8 cellular contexts compared by ENCODE assay signal in the genomic region with DNA sequence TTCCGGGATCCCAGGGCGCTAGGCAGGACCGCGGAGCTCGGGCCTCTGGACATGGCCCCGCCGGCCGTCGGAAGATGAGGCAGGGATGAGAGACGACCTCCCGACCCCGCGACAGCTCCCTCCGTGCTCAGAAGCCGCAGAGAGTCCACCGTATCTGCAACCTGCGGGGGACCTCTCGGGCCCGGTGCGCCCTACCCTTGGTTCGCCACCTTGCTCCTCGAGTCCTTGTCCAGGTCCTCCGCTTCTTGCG. TPM values are rescaled to one million over a fixed set of nuclear protein-coding genes. Genes with fewer than 3 reads are reported as not detected.
DNase-seq lines count a peak whose midpoint lies in the region; ATAC-seq, FAIRE-seq and TF ChIP-seq lines count a peak whose summit lies in the region.

No MANE protein-coding gene starts in this region.

- no peaks in the 10 kb centered on the region for H3K9me3 ChIP-seq in CD8-positive, alpha-beta memory T cell (ENCODE audit: low read length)
- H3K9me3 ChIP-seq in mammary epithelial cell (replicated peaks; ENCODE audit: insufficient read depth, low read length) = no peaks in the 10 kb centered on the region

- H3K4me3 ChIP-seq in CD8-positive, alpha-beta memory T cell (ENCODE audit: low read length) = peak overlapping the region; percentile 100
- H3K4me3 ChIP-seq in HL-60 (replicated peaks; ENCODE audit: insufficient read depth, low read length) = peak overlapping the region; percentile 88
- H3K4me3 ChIP-seq in mammary epithelial cell (replicated peaks in 1 of 3; ENCODE audit: insufficient read depth in 1 of 3, low read depth in 2 of 3, low read length in 3 of 3) = peak overlapping the region; percentile 57 to 78 (median 62)

- in situ Hi-C loops in mammary epithelial cell (cut with MboI; ENCODE audit: low sequenced_read_pairs in 2 of 2) = no loop called here

- 3% methylated on average over 8 of the region's 24 CpGs for WGBS in mammary epithelial cell (ENCODE audit: low coverage, missing lambda C conversion rate)

- H3K79me2 ChIP-seq in mammary epithelial cell (ENCODE audit: insufficient read depth, low read length) = peaks cover 43% of the 10 kb centered on the region

- no peak for DNase-seq in CD8-positive, alpha-beta memory T cell
- DNase-seq in HL-60 (ENCODE audit: low read depth in 1 of 2, low spot score in 1 of 2) (no peak), mammary epithelial cell (no peak), lung microvascular endothelial cell (ENCODE audit: low read depth in 2 of 2) (peak; percentile 39 to 44), urothelium cell line (ENCODE audit: low spot score) (peak; percentile 21), AML-193 (lab: John Stamatoyannopoulos, UW) (no peak), globus pallidus (ENCODE audit: low spot score) (no peak)

- peak overlapping the region; percentile 68 to 99 (median 90) for H3K27ac Mint-ChIP-seq in CD8-positive, alpha-beta memory T cell

- no peaks in the 10 kb centered on the region for H3K27me3 Mint-ChIP-seq in CD8-positive, alpha-beta memory T cell

- TF ChIP-seq CTCF in HL-60 (IDR thresholded peaks at IDR 0.05; ENCODE audit: insufficient read depth, low read length) = no peak
- TF ChIP-seq CTCF in mammary epithelial cell (conservative IDR thresholded peaks at IDR 0.05 in 1 of 2, IDR thresholded peaks at IDR 0.05 in 1 of 2; ENCODE audit: extremely low read depth in 1 of 2, insufficient read depth in 1 of 2, low read depth in 1 of 2, low read length in 2 of 2) = no peak

- peaks cover 57 to 70% (median 59%) of the 10 kb centered on the region in 3 donors for H3K4me1 Mint-ChIP-seq in CD8-positive, alpha-beta memory T cell

- H3K4me2 ChIP-seq in mammary epithelial cell (ENCODE audit: insufficient read depth, low read depth, low read length) = peak overlapping the region; percentile 93

- peaks cover 35% of the 10 kb centered on the region for H3K4me1 ChIP-seq in CD8-positive, alpha-beta memory T cell (ENCODE audit: insufficient read depth, low read length)
- peaks cover 30% of the 10 kb centered on the region for H3K4me1 ChIP-seq in mammary epithelial cell (ENCODE audit: insufficient read depth, low read length)

- no peak for FAIRE-seq in urothelium cell line (lab: Jason Lieb, UNC)

- peak overlapping the region; percentile 97 for H3K27ac ChIP-seq in CD8-positive, alpha-beta memory T cell (ENCODE audit: low read depth, low read length)
- peak overlapping the region; percentile 95 for H3K27ac ChIP-seq in HL-60 (replicated peaks)
- peak overlapping the region; percentile 66 for H3K27ac ChIP-seq in mammary epithelial cell (ENCODE audit: insufficient read depth, low read depth, low read length)

- H4K20me1 ChIP-seq in mammary epithelial cell (ENCODE audit: insufficient read depth, low read length) = no peaks in the 10 kb centered on the region

- dilution Hi-C loops in mammary epithelial cell (cut with HindIII; ENCODE audit: low sequenced_read_pairs) = no loop called here

- peak; percentile 33 for ATAC-seq in GM21423 (IDR thresholded peaks at IDR 0.05; ENCODE audit: unreplicated experiment)

- CTCF ChIA-PET in CD8-positive, alpha-beta memory T cell (lab: Charles Lee) = interaction anchor here (0.8 to 3.8 kb wide), 6 partner anchors 8 to 198 kb away, joined by 3 to 29 read pairs (median 3); a partner anchor contains a TSS
- CTCF ChIA-PET in mammary epithelial cell (lab: Charles Lee; ENCODE audit: low non-redundant PET) = interaction anchor here (0.6 to 0.7 kb wide), 3 partner anchors 156 to 1208 kb away, joined by 3 to 11 read pairs (median 5); no protein-coding TSS in a partner anchor

- H3K9ac ChIP-seq in mammary epithelial cell (ENCODE audit: insufficient read depth, low read length) = peak overlapping the region; percentile 70

- H3K27me3 ChIP-seq in CD8-positive, alpha-beta memory T cell (ENCODE audit: insufficient read depth, low read length, poor library complexity, severe bottlenecking) = no peaks in the 10 kb centered on the region
- no peaks in the 10 kb centered on the region for H3K27me3 ChIP-seq in HL-60 (ENCODE audit: insufficient read depth, poor library complexity, severe bottlenecking)
- H3K27me3 ChIP-seq in mammary epithelial cell (ENCODE audit: insufficient read depth, low read length) = no peaks in the 10 kb centered on the region

- intact Hi-C loops in mammary epithelial cell (cut with micrococcal nuclease) = loop anchor here (1.0 to 10.0 kb wide), 2 partner anchors 157 to 1315 kb away; a partner anchor contains a TSS

- H3K36me3 ChIP-seq in CD8-positive, alpha-beta memory T cell (ENCODE audit: insufficient read depth, low read length) = peaks cover 17% of the 10 kb centered on the region
- H3K36me3 ChIP-seq in mammary epithelial cell (ENCODE audit: insufficient read depth, low read length) = peaks cover 11% of the 10 kb centered on the region

- BruUV-seq in mammary epithelial cell (replicated peaks; lab: Mats Ljungman, UMichigan) = no TSS peak

- peaks cover 0 to 41% (median 12%) of the 10 kb centered on the region in 3 donors for H3K36me3 Mint-ChIP-seq in CD8-positive, alpha-beta memory T cell

- POLR2A ChIA-PET in CD8-positive, alpha-beta memory T cell (lab: Charles Lee) = interaction anchor here (0.6 to 1.3 kb wide), 6 partner anchors 8 to 1291 kb away, joined by 3 to 4 read pairs (median 3); no protein-coding TSS in a partner anchor

- H3K9me3 Mint-ChIP-seq in CD8-positive, alpha-beta memory T cell = no peaks in the 10 kb centered on the region

- H2AFZ ChIP-seq in mammary epithelial cell (ENCODE audit: low read depth, low read length) = peak overlapping the region; percentile 93

- peak overlapping the region; percentile 91 to 99 (median 98) for H3K4me3 Mint-ChIP-seq in CD8-positive, alpha-beta memory T cell

RNA-seq across cellular contexts. Expression of a gene that starts 0.3 kb away (rescaled TPM):
- 1 to 10 TPM; 6.7 TPM for total RNA-seq in CD8-positive, alpha-beta memory T cell
- 3.3 TPM for polyA plus RNA-seq in CD8-positive, alpha-beta memory T cell
- 1 to 10 TPM; 6.4 to 6.8 TPM for total RNA-seq in mammary epithelial cell
- 2.8 TPM for polyA plus RNA-seq in mammary epithelial cell
- 5.4 TPM for polyA minus RNA-seq in mammary epithelial cell
- total RNA-seq in lung microvascular endothelial cell = 4.8 and 7.1 TPM in 2 replicates

RNA-seq across cellular contexts. Expression of a gene that starts 0.4 kb away (rescaled TPM):
- 10 to 100 TPM; 35.9 to 39.3 TPM for total RNA-seq in CD8-positive, alpha-beta memory T cell
- polyA plus RNA-seq in CD8-positive, alpha-beta memory T cell = 32.2 TPM
- total RNA-seq in mammary epithelial cell = 10 to 100 TPM in 1 of 2 donors, 1 to 10 TPM in 1; 6.8 to 13.7 TPM
- 7.0 TPM for polyA plus RNA-seq in mammary epithelial cell
- 12.0 TPM for polyA minus RNA-seq in mammary epithelial cell
- 2.2 and 2.4 TPM in 2 replicates for total RNA-seq in lung microvascular endothelial cell

RNA-seq across cellular contexts. Expression of a gene that starts 6.4 kb away (rescaled TPM):
- total RNA-seq in CD8-positive, alpha-beta memory T cell = 1 to 10 TPM; 3.4 to 3.8 TPM
- 2.3 TPM for polyA plus RNA-seq in CD8-positive, alpha-beta memory T cell
- total RNA-seq in mammary epithelial cell (1 to 10 TPM in 1 of 2 donors, under 1 TPM in 1; 0.94 to 2.3 TPM), lung microvascular endothelial cell (0.44 and 1.2 TPM in 2 replicates)
- 0.24 TPM for polyA plus RNA-seq in mammary epithelial cell
- polyA minus RNA-seq in mammary epithelial cell = not detected

RNA-seq across cellular contexts. Expression of a gene that starts 18.4 kb away (rescaled TPM):
- under 1 TPM; 0.63 to 0.91 TPM for total RNA-seq in CD8-positive, alpha-beta memory T cell
- not detected for polyA plus RNA-seq in CD8-positive, alpha-beta memory T cell
- under 1 TPM; 0.33 to 0.66 TPM for total RNA-seq in mammary epithelial cell
- 0.46 TPM for polyA plus RNA-seq in mammary epithelial cell
- polyA minus RNA-seq in mammary epithelial cell = 1.8 TPM
- 0.22 and 0.40 TPM in 2 replicates for total RNA-seq in lung microvascular endothelial cell

Comparison
In these comparisons a context has a peak if more than half of its experiments do, and no peak if none do; other contexts are left out.
1. DNase-seq: peak in lung microvascular endothelial cell (2 of 2) and urothelium cell line (single experiment); none in CD8-positive, alpha-beta memory T cell (0 of 5), HL-60 (0 of 2), mammary epithelial cell (single experiment), AML-193 (0 of 2) and globus pallidus (single experiment).
2. Peak in every context shown above with its lines, with median percentiles within 50 percentile points of each other: H3K27ac ChIP-seq and H3K4me3 ChIP-seq.